1 cellular context compared by ENCODE assay signal in the genomic region with DNA sequence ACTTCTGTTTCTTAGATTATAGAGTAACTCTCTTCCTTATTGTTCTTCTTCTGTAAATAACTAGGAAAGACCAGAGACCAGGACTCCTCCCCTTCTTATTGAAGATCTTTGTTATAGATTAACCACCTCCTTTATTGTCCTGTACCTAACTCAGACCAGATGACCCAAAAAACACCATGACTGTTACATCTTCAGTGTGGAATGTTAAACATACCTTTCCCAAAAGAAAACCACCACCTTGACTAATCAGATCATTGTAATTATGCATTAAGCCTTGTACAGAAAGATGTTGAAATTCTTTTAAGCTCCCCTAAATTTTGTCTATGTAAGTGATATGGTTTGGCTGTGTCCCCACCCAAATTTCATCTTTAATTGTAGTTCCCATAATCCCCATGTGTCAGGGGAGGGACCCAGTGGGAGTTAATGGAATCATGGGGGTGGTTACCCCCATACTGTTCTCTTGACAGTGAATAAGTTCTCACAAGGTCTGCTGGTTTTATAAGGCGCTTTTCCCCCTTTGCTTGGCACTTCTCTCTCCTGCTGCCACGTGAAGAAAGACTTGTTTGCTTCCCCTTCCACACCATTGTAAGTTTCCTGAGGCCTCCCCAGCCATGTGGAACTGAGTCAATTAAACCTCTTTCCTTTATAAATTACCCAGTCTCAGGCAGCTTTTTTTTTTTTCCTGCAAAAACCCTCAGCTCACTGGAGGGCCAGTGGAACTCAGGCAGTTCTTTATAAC.
TF ChIP-seq lines count a peak whose summit lies in the region.

No MANE protein-coding gene starts in this region.

TF ChIP-seq in HepG2, 621 proteins besides CTCF, POLR2A, EP300 and RAD21 (continued from another document):
- TF ChIP-seq, protein P1, sequence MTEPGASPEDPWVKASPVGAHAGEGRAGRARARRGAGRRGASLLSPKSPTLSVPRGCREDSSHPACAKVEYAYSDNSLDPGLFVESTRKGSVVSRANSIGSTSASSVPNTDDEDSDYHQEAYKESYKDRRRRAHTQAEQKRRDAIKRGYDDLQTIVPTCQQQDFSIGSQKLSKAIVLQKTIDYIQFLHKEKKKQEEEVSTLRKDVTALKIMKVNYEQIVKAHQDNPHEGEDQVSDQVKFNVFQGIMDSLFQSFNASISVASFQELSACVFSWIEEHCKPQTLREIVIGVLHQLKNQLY (CRISPR knock-in tag; IDR thresholded peaks at IDR 0.05): no peak
- TF ChIP-seq, protein P2, sequence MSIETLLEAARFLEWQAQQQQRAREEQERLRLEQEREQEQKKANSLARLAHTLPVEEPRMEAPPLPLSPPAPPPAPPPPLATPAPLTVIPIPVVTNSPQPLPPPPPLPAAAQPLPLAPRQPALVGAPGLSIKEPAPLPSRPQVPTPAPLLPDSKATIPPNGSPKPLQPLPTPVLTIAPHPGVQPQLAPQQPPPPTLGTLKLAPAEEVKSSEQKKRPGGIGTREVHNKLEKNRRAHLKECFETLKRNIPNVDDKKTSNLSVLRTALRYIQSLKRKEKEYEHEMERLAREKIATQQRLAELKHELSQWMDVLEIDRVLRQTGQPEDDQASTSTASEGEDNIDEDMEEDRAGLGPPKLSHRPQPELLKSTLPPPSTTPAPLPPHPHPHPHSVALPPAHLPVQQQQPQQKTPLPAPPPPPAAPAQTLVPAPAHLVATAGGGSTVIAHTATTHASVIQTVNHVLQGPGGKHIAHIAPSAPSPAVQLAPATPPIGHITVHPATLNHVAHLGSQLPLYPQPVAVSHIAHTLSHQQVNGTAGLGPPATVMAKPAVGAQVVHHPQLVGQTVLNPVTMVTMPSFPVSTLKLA (IDR thresholded peaks at IDR 0.05): no peak
- no peak for TF ChIP-seq ATM (IDR thresholded peaks at IDR 0.05; ENCODE audit: borderline replicate concordance)
- TF ChIP-seq, protein P3, sequence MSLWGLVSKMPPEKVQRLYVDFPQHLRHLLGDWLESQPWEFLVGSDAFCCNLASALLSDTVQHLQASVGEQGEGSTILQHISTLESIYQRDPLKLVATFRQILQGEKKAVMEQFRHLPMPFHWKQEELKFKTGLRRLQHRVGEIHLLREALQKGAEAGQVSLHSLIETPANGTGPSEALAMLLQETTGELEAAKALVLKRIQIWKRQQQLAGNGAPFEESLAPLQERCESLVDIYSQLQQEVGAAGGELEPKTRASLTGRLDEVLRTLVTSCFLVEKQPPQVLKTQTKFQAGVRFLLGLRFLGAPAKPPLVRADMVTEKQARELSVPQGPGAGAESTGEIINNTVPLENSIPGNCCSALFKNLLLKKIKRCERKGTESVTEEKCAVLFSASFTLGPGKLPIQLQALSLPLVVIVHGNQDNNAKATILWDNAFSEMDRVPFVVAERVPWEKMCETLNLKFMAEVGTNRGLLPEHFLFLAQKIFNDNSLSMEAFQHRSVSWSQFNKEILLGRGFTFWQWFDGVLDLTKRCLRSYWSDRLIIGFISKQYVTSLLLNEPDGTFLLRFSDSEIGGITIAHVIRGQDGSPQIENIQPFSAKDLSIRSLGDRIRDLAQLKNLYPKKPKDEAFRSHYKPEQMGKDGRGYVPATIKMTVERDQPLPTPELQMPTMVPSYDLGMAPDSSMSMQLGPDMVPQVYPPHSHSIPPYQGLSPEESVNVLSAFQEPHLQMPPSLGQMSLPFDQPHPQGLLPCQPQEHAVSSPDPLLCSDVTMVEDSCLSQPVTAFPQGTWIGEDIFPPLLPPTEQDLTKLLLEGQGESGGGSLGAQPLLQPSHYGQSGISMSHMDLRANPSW (CRISPR knock-in tag; IDR thresholded peaks at IDR 0.05; ENCODE audit: borderline replicate concordance): no peak
- no peak for TF ChIP-seq FOXP1 (IDR thresholded peaks at IDR 0.05)
- TF ChIP-seq FOXP1 (CRISPR knock-in tag; IDR thresholded peaks at IDR 0.05): peak; percentile 74; the same call in 1 of the 2 replicates
- TF ChIP-seq ATF7 (IDR thresholded peaks at IDR 0.05): no peak
- no peak for TF ChIP-seq ATF7 (CRISPR knock-in tag; IDR thresholded peaks at IDR 0.05)
- TF ChIP-seq, protein P4, sequence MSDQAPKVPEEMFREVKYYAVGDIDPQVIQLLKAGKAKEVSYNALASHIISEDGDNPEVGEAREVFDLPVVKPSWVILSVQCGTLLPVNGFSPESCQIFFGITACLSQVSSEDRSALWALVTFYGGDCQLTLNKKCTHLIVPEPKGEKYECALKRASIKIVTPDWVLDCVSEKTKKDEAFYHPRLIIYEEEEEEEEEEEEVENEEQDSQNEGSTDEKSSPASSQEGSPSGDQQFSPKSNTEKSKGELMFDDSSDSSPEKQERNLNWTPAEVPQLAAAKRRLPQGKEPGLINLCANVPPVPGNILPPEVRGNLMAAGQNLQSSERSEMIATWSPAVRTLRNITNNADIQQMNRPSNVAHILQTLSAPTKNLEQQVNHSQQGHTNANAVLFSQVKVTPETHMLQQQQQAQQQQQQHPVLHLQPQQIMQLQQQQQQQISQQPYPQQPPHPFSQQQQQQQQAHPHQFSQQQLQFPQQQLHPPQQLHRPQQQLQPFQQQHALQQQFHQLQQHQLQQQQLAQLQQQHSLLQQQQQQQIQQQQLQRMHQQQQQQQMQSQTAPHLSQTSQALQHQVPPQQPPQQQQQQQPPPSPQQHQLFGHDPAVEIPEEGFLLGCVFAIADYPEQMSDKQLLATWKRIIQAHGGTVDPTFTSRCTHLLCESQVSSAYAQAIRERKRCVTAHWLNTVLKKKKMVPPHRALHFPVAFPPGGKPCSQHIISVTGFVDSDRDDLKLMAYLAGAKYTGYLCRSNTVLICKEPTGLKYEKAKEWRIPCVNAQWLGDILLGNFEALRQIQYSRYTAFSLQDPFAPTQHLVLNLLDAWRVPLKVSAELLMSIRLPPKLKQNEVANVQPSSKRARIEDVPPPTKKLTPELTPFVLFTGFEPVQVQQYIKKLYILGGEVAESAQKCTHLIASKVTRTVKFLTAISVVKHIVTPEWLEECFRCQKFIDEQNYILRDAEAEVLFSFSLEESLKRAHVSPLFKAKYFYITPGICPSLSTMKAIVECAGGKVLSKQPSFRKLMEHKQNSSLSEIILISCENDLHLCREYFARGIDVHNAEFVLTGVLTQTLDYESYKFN (CRISPR knock-in tag; conservative IDR thresholded peaks at IDR 0.05): peak; percentile 78
- TF ChIP-seq SOX6 (IDR thresholded peaks at IDR 0.05): no peak
- TF ChIP-seq SOX6 (CRISPR knock-in tag; IDR thresholded peaks at IDR 0.05): peak; percentile 96
- 0 out of 2 replicates have a peak, but pooled peaks have one; percentile 14 for TF ChIP-seq KAT8 (CRISPR knock-in tag; IDR thresholded peaks at IDR 0.05)
- TF ChIP-seq GLI4 (CRISPR knock-in tag; IDR thresholded peaks at IDR 0.05; ENCODE audit: borderline replicate concordance): no peak
- TF ChIP-seq ZNF556 (CRISPR knock-in tag; IDR thresholded peaks at IDR 0.05; ENCODE audit: borderline replicate concordance): no peak
- TF ChIP-seq ZNF737 (CRISPR knock-in tag; IDR thresholded peaks at IDR 0.05; ENCODE audit: borderline replicate concordance): no peak
- TF ChIP-seq LCORL (IDR thresholded peaks at IDR 0.05): no peak
- peak; percentile 36; the same call in 1 of the 2 replicates for TF ChIP-seq LCORL (CRISPR knock-in tag; IDR thresholded peaks at IDR 0.05)
- peak; percentile 27; the same call in 1 of the 2 replicates for TF ChIP-seq ZMYM4 (CRISPR knock-in tag; IDR thresholded peaks at IDR 0.05)
- TF ChIP-seq TBX3 (IDR thresholded peaks at IDR 0.05; ENCODE audit: borderline replicate concordance): no peak
- TF ChIP-seq PLRG1 (conservative IDR thresholded peaks at IDR 0.05): no peak
- no peak for TF ChIP-seq HOXA7 (CRISPR knock-in tag; IDR thresholded peaks at IDR 0.05)
- no peak for TF ChIP-seq ZFP82 (CRISPR knock-in tag; IDR thresholded peaks at IDR 0.05; ENCODE audit: borderline replicate concordance)
- TF ChIP-seq, protein P5, sequence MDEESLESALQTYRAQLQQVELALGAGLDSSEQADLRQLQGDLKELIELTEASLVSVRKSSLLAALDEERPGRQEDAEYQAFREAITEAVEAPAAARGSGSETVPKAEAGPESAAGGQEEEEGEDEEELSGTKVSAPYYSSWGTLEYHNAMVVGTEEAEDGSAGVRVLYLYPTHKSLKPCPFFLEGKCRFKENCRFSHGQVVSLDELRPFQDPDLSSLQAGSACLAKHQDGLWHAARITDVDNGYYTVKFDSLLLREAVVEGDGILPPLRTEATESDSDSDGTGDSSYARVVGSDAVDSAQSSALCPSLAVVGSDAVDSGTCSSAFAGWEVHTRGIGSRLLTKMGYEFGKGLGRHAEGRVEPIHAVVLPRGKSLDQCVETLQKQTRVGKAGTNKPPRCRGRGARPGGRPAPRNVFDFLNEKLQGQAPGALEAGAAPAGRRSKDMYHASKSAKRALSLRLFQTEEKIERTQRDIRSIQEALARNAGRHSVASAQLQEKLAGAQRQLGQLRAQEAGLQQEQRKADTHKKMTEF (CRISPR knock-in tag; IDR thresholded peaks at IDR 0.05): 0 out of 2 replicates have a peak, but pooled peaks have one; percentile 19
- TF ChIP-seq NRL (CRISPR knock-in tag; IDR thresholded peaks at IDR 0.05; ENCODE audit: borderline replicate concordance): no peak
